21 cellular contexts compared by ENCODE assay signal in the genomic region with DNA sequence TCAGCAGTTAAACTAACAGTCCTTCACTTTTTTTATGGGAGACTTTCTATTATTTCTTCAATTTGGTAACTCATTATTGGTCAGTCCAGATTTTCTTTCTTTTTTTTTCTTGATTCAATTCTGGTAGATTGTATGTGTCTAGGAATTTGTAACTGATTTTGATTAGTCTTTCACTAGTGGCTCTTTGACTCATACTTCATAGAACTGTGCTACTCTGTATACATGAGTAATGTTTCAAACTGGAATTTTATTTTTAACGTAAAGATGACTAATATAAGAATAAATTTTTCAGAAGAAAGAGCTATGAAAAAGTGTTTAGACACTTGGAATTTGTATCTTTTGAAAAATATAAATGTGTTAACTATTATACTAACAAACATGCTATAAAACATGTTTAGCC.
DNase-seq lines count a peak whose midpoint lies in the region; ATAC-seq and TF ChIP-seq lines count a peak whose summit lies in the region.
"Had no signal": no experiment of that assay in that cellular context is flagged by ENCODE, and none has a peak within 500 bp of the region (broad histone marks: within the 10 kb centered on the region; RNA-seq: fewer than 3 reads in every experiment).

No MANE protein-coding gene starts in this region.

- DNase-seq in HT1080 (ENCODE audit: low read depth), result peak; percentile 25
- DNase-seq in epithelial cell of esophagus (ENCODE audit: low read depth), result peak; percentile 4
- DNase-seq in superior temporal gyrus (ENCODE audit: extremely low spot score), result no peak
- no peak for DNase-seq in NCI-H82 (lab: John Stamatoyannopoulos, UW)
- DNase-seq: 8988T; ACHN; BE2C; C1 segment of cervical spinal cord; CD4-positive, alpha-beta memory T cell; CD4-positive, CD25-positive, alpha-beta regulatory T cell; CD8-positive, alpha-beta memory T cell; COR-L47; DMS 273 treated with DMSO at 0.1 percent for 48 hours; DMS153; DMS53; DMS79; DND-41; EL; GF-D8 had no signal

- no peak for TF ChIP-seq CTCF in epithelial cell of esophagus (IDR thresholded peaks at IDR 0.05; ENCODE audit: insufficient read depth, low read depth, low read length, missing control alignments)

- H3K4me3 ChIP-seq in epithelial cell of esophagus (ENCODE audit: low read length), result no peak overlapping the region
- H3K4me3 ChIP-seq: BLaER1 had no signal

- no peak for ATAC-seq in GM21367 (IDR thresholded peaks at IDR 0.05; ENCODE audit: unreplicated experiment)

Comparison
In these comparisons a context has a peak if more than half of its experiments do, and no peak if none do; other contexts are left out.
1. DNase-seq: peak in HT1080 (single experiment) and epithelial cell of esophagus (single experiment); none in superior temporal gyrus (single experiment) and NCI-H82 (single experiment).